ENCODE assay signal across 2 cellular contexts in genomic region chr5:172666251-172666650, GRCh38.
TF ChIP-seq lines count a peak whose summit lies in the region.

No MANE protein-coding gene starts in this region.

TF ChIP-seq in IMR-90, 13 proteins besides CTCF, POLR2A, EP300 and RAD21:
- TF ChIP-seq, protein P1, sequence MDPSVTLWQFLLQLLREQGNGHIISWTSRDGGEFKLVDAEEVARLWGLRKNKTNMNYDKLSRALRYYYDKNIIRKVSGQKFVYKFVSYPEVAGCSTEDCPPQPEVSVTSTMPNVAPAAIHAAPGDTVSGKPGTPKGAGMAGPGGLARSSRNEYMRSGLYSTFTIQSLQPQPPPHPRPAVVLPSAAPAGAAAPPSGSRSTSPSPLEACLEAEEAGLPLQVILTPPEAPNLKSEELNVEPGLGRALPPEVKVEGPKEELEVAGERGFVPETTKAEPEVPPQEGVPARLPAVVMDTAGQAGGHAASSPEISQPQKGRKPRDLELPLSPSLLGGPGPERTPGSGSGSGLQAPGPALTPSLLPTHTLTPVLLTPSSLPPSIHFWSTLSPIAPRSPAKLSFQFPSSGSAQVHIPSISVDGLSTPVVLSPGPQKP (IDR thresholded peaks at IDR 0.05; ENCODE audit: borderline replicate concordance, low read depth, low read length) = no peak
- TF ChIP-seq CHD1 (IDR thresholded peaks at IDR 0.05; ENCODE audit: low read depth, low read length) = no peak
- TF ChIP-seq CEBPB (IDR thresholded peaks at IDR 0.05; ENCODE audit: low read depth, low read length) = no peak
- no peak for TF ChIP-seq MXI1 (IDR thresholded peaks at IDR 0.05; ENCODE audit: borderline replicate concordance, low read depth, low read length)
- no peak for TF ChIP-seq USF2 (IDR thresholded peaks at IDR 0.05; ENCODE audit: low read depth, low read length)
- TF ChIP-seq RCOR1 (IDR thresholded peaks at IDR 0.05; ENCODE audit: insufficient replicate concordance, low read length) = no peak
- no peak for TF ChIP-seq RFX5 (IDR thresholded peaks at IDR 0.05; ENCODE audit: low read depth, low read length)
- TF ChIP-seq SMC3 (IDR thresholded peaks at IDR 0.05; ENCODE audit: low read depth, low read length) = no peak
- TF ChIP-seq FOS (IDR thresholded peaks at IDR 0.05; ENCODE audit: low read depth, low read length) = no peak
TF ChIP-seq in IMR-90: peak in this region for 0.

TF ChIP-seq in K562, 482 proteins besides CTCF, POLR2A, EP300 and RAD21:
- no peak for TF ChIP-seq MAX (CRISPR knock-in tag; IDR thresholded peaks at IDR 0.05)
- TF ChIP-seq ZNF41 (CRISPR knock-in tag; conservative IDR thresholded peaks at IDR 0.05) = no peak
- no peak for TF ChIP-seq ZNF445 (CRISPR knock-in tag; IDR thresholded peaks at IDR 0.05; ENCODE audit: low read depth)
- TF ChIP-seq TAL1 (IDR thresholded peaks at IDR 0.05) = no peak
- no peak for TF ChIP-seq TAF9B (IDR thresholded peaks at IDR 0.05; ENCODE audit: partially characterized antibody)
- no peak for TF ChIP-seq CEBPG (CRISPR knock-in tag; IDR thresholded peaks at IDR 0.05)
- TF ChIP-seq CEBPG (tag; conservative IDR thresholded peaks at IDR 0.05 in 1 of 2, IDR thresholded peaks at IDR 0.05 in 1 of 2) = peak in 1 of 2 experiments; percentile 69; a peak in 2 of 4 replicates
- TF ChIP-seq NFRKB (IDR thresholded peaks at IDR 0.05; ENCODE audit: low read depth) = no peak
- no peak for TF ChIP-seq RFX1 (IDR thresholded peaks at IDR 0.05)
- TF ChIP-seq JUND (IDR thresholded peaks at IDR 0.05; ENCODE audit: borderline replicate concordance, low read depth, low read length) = no peak
- no peak for TF ChIP-seq JUND (tag; IDR thresholded peaks at IDR 0.05; ENCODE audit: borderline replicate concordance, low read depth, low read length)
- 0 out of 2 replicates have a peak, but pooled peaks have one; percentile 50 for TF ChIP-seq LCOR (CRISPR knock-in tag; IDR thresholded peaks at IDR 0.05)
TF ChIP-seq in K562: peak in this region for 2.
